ENCODE assay signal across 8 cellular contexts in the genomic region with DNA sequence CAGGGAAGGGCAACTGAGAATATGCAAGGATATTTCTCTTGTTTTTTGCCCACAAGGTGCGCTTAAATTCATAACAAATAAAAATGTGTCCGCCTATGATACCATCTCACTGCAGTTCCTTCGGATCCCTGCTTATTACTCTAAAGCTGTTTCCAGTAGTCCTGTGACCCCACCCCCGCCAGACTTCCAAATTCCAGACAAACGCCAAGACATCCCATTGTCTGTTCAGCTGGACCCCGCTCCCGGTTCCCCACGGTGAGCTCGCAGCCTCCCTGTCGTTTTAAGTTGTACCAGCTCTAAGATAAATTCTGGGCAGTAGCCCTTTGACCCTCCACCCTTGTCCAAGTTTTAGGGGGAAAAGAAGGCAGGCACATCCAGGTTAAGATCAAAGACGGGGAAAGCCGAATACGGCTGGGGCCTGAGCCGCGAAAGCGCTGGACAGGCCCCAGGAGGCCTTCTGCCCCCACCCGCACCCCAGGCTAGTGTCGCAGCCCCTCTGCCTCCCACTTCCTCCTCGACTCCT. TPM values are rescaled to one million over a fixed set of nuclear protein-coding genes. Genes with fewer than 3 reads are reported as not detected.
DNase-seq lines count a peak whose midpoint lies in the region; ATAC-seq, FAIRE-seq and TF ChIP-seq lines count a peak whose summit lies in the region.

No MANE protein-coding gene starts in this region.

- H3K9me3 Mint-ChIP-seq in brain = peaks cover 0 to 5% (median 0%) of the 10 kb centered on the region in 5 experiments

- no peak for ATAC-seq in thoracic aorta (ENCODE audit: insufficient number of reproducible peaks, low FRiP score, low read depth)

- H3K36me3 ChIP-seq in HUES48 (ENCODE audit: control insufficient read depth, insufficient read depth, low read length) = peaks cover 37% of the 10 kb centered on the region
- H3K36me3 ChIP-seq in thoracic aorta = no peaks in the 10 kb centered on the region

- peak overlapping the region; percentile 95 to 99 (median 97) for H3K4me3 Mint-ChIP-seq in brain

- H3K27me3 ChIP-seq in HUES48 (ENCODE audit: control insufficient read depth, insufficient read depth, low read length) (no peaks in the 10 kb centered on the region), thoracic aorta (replicated peaks; ENCODE audit: insufficient read depth) (no peaks in the 10 kb centered on the region)

- in situ Hi-C loops in GM13976 (cut with MboI; ENCODE audit: low sequenced_read_pairs, unreplicated experiment) = loop anchor here (10.0 kb wide), 1 partner anchor 164 kb away; no protein-coding TSS in a partner anchor

- H3K4me1 Mint-ChIP-seq in brain = peaks cover 89% of the 10 kb centered on the region

- FAIRE-seq in RCC 7860 (lab: Jason Lieb, UNC) = no peak

- H3K27me3 Mint-ChIP-seq in brain = peaks cover 12% of the 10 kb centered on the region

- DNase-seq in NCI-H2227 (lab: John Stamatoyannopoulos, UW; ENCODE audit: unreplicated experiment) = peak; percentile 36
- DNase-seq in NCI-H2227 treated with DMSO at 0.1 percent for 48 hours (lab: John Stamatoyannopoulos, UW) = no peak
- DNase-seq in left kidney (ENCODE audit: low read depth, low spot score) = peak; percentile 61
- no peak for DNase-seq in thoracic aorta (ENCODE audit: low spot score)
- no peak for DNase-seq in RCC 7860 (ENCODE audit: low spot score)
- no peak for DNase-seq in GM13976 (ENCODE audit: low spot score)

- no peak for TF ChIP-seq CTCF in brain (conservative IDR thresholded peaks at IDR 0.05)
- no peak for TF ChIP-seq CTCF in thoracic aorta (IDR thresholded peaks at IDR 0.05)
- no peak for TF ChIP-seq CTCF in GM13976 (IDR thresholded peaks at IDR 0.05; ENCODE audit: borderline replicate concordance, control extremely low read depth, extremely low read depth, insufficient read depth, missing control alignments)

- H3K36me3 Mint-ChIP-seq in brain = peaks cover 20% of the 10 kb centered on the region

- H3K27ac ChIP-seq in HUES48 (ENCODE audit: low read depth, low read length) = peak overlapping the region; percentile 90
- peak overlapping the region; percentile 91 to 96 for H3K27ac ChIP-seq in thoracic aorta

- no peaks in the 10 kb centered on the region for H3K9me3 ChIP-seq in HUES48 (ENCODE audit: control insufficient read depth, insufficient read depth, low read length)
- no peaks in the 10 kb centered on the region for H3K9me3 ChIP-seq in thoracic aorta

- H3K27ac Mint-ChIP-seq in brain = peak overlapping the region; percentile 94 to 99 (median 98)

- H3K4me1 ChIP-seq in HUES48 (ENCODE audit: control insufficient read depth, insufficient read depth, low read length) (peaks cover 34% of the 10 kb centered on the region), thoracic aorta (ENCODE audit: control insufficient read depth in 1 of 2, low read depth in 2 of 2) (peaks cover 15 to 53% of the 10 kb centered on the region in 2 donors)

- H3K9ac ChIP-seq in HUES48 (ENCODE audit: low read depth, low read length) = peak overlapping the region; percentile 89

- H3K4me3 ChIP-seq in HUES48 (ENCODE audit: low read depth, low read length) (peak overlapping the region; percentile 92), thoracic aorta (peak overlapping the region; percentile 96)

RNA-seq across cellular contexts. Expression of a gene that starts 0.6 kb away (rescaled TPM):
- polyA plus RNA-seq in brain (ENCODE audit: insufficient read depth, low read depth, low replicate concordance) = 363 TPM
- total RNA-seq in thoracic aorta = 100 to 1,000 TPM; 105 to 128 TPM

RNA-seq across cellular contexts. Expression of a gene that starts 10.6 kb away (rescaled TPM):
- polyA plus RNA-seq in brain (ENCODE audit: insufficient read depth, low read depth, low replicate concordance) = 3,160 TPM
- total RNA-seq in thoracic aorta = 100 to 1,000 TPM; 829 to 900 TPM

Comparison
In these comparisons a context has a peak if more than half of its experiments do, and no peak if none do; other contexts are left out.
1. DNase-seq: peak in NCI-H2227 (single experiment) and left kidney (single experiment); none in NCI-H2227 treated with DMSO at 0.1 percent for 48 hours (single experiment), thoracic aorta (single experiment), RCC 7860 (single experiment) and GM13976 (single experiment).